In genomic region chr11:124674168-124674517, GRCh38 we compare ENCODE assay signal across 8 cellular contexts. TPM values are rescaled to one million over a fixed set of nuclear protein-coding genes. Genes with fewer than 3 reads are reported as not detected.
DNase-seq lines count a peak whose midpoint lies in the region; ATAC-seq, FAIRE-seq and TF ChIP-seq lines count a peak whose summit lies in the region.

No MANE protein-coding gene starts in this region.

- peak overlapping the region; percentile 31 to 69 (median 61) for H3K4me3 ChIP-seq in thyroid gland (replicated peaks in 1 of 3)

- no peak for DNase-seq in activated CD4-positive, alpha-beta T cell treated with anti-CD3 and anti-CD28 coated beads, Interleukin-2, amount 10 ng/mL, durations not matched to agents 24 days and 14 days
- no peak for DNase-seq in activated CD4-positive, alpha-beta T cell treated with anti-CD3 and anti-CD28 coated beads for 48 hours
- DNase-seq in thyroid gland (no peak), DMS79 (lab: John Stamatoyannopoulos, UW) (no peak), GM12891 (ENCODE audit: insufficient read length, low spot score) (no peak)

- intact Hi-C loops in activated CD4-positive, alpha-beta T cell treated with anti-CD3 and anti-CD28 coated beads, Interleukin-2, amount 10 ng/mL, durations not matched to agents 24 days and 14 days (cut with micrococcal nuclease), result no loop called here
- intact Hi-C loops in thyroid gland (cut with DNase I), result loop anchor here (5.0 kb wide), 2 partner anchors 68 to 88 kb away; partner anchors contain the start of gene ESAM

- H3K9me3 ChIP-seq in thyroid gland, result no peaks in the 10 kb centered on the region

- FAIRE-seq in GM12891 (lab: Jason Lieb, UNC), result no peak

- 18 to 40% (median 38%) methylated on average over 18 of the region's 18 CpGs for WGBS in adipose tissue, 3 donors
- 30% methylated on average over 18 of the region's 18 CpGs for WGBS in thyroid gland, 2 donors

- TF ChIP-seq POLR2A in thyroid gland (IDR thresholded peaks at IDR 0.05), result no peak
- TF ChIP-seq POLR2A in GM12891 (IDR thresholded peaks at IDR 0.05; ENCODE audit: low read depth, low read length), result no peak

- H3K27me3 Mint-ChIP-seq in activated CD4-positive, alpha-beta T cell treated with anti-CD3 and anti-CD28 coated beads, Interleukin-2, amount 10 ng/mL, durations not matched to agents 24 days and 14 days, result no peaks in the 10 kb centered on the region

- H3K27ac Mint-ChIP-seq in activated CD4-positive, alpha-beta T cell treated with anti-CD3 and anti-CD28 coated beads, Interleukin-2, amount 10 ng/mL, durations not matched to agents 24 days and 14 days, result peak overlapping the region; percentile 92

- no peaks in the 10 kb centered on the region for H3K36me3 ChIP-seq in thyroid gland

- H3K27ac ChIP-seq in adipose tissue (ENCODE audit: low read depth, low read length) (peak overlapping the region; percentile 72), layer of hippocampus (ENCODE audit: low read depth, low read length) (peak overlapping the region; percentile 48), thyroid gland (peak overlapping the region; percentile 75 to 89 (median 87))

- H3K4me1 ChIP-seq in thyroid gland, result peaks cover 18 to 25% of the 10 kb centered on the region in 2 donors

- no peaks in the 10 kb centered on the region for H3K9me3 Mint-ChIP-seq in activated CD4-positive, alpha-beta T cell treated with anti-CD3 and anti-CD28 coated beads, Interleukin-2, amount 10 ng/mL, durations not matched to agents 24 days and 14 days

- H3K4me3 Mint-ChIP-seq in activated CD4-positive, alpha-beta T cell treated with anti-CD3 and anti-CD28 coated beads, Interleukin-2, amount 10 ng/mL, durations not matched to agents 24 days and 14 days, result peak overlapping the region; percentile 91

- H3K4me1 Mint-ChIP-seq in activated CD4-positive, alpha-beta T cell treated with anti-CD3 and anti-CD28 coated beads, Interleukin-2, amount 10 ng/mL, durations not matched to agents 24 days and 14 days, result peaks cover 31% of the 10 kb centered on the region

- no peaks in the 10 kb centered on the region for H3K36me3 Mint-ChIP-seq in activated CD4-positive, alpha-beta T cell treated with anti-CD3 and anti-CD28 coated beads, Interleukin-2, amount 10 ng/mL, durations not matched to agents 24 days and 14 days (ENCODE audit: low read depth)

- TF ChIP-seq CTCF in thyroid gland (IDR thresholded peaks at IDR 0.05), result no peak

- H3K27me3 ChIP-seq in layer of hippocampus (ENCODE audit: control insufficient read depth, insufficient read depth, low read length) (no peaks in the 10 kb centered on the region), thyroid gland (no peaks in the 10 kb centered on the region)

- ATAC-seq in HG02588 (IDR thresholded peaks at IDR 0.05; ENCODE audit: unreplicated experiment), result no peak

TF ChIP-seq in GM12891, 5 proteins besides CTCF, POLR2A, EP300 and RAD21:
- TF ChIP-seq SPI1 (IDR thresholded peaks at IDR 0.05; ENCODE audit: low read depth, low read length) (no peak), POU2F2 (IDR thresholded peaks at IDR 0.05; ENCODE audit: low read depth, low read length) (no peak), POLR2AphosphoS5 (IDR thresholded peaks at IDR 0.05; ENCODE audit: low read depth, low read length) (no peak), TAF1 (IDR thresholded peaks at IDR 0.05; ENCODE audit: low read depth, low read length) (no peak), PAX5 (IDR thresholded peaks at IDR 0.05; ENCODE audit: insufficient read depth, low read length, severe bottlenecking) (no peak)

RNA-seq across cellular contexts. Expression of gene SPA17, which starts 0.4 kb away (rescaled TPM):
- total RNA-seq in activated CD4-positive, alpha-beta T cell treated with anti-CD3 and anti-CD28 coated beads, Interleukin-2, amount 10 ng/mL, durations not matched to agents 24 days and 14 days, result 1.6 and 2.4 TPM in 2 replicates
- polyA plus RNA-seq in adipose tissue, result 1 to 10 TPM; 2.3 to 5.5 (median 2.8) TPM
- 10 to 100 TPM; 13.8 to 25.2 (median 23.6) TPM for total RNA-seq in thyroid gland
- polyA plus RNA-seq in GM12891 (2012; ENCODE audit: low read depth, missing spikeins), result 9.7 TPM

RNA-seq across cellular contexts. Expression of gene SIAE, which starts 0.6 kb away (rescaled TPM):
- 5.3 and 6.4 TPM in 2 replicates for total RNA-seq in activated CD4-positive, alpha-beta T cell treated with anti-CD3 and anti-CD28 coated beads, Interleukin-2, amount 10 ng/mL, durations not matched to agents 24 days and 14 days
- 10 to 100 TPM in 2 of 3 donors, 1 to 10 TPM in 1; 7.1 to 13.8 (median 11.0) TPM for polyA plus RNA-seq in adipose tissue
- total RNA-seq in thyroid gland, result 10 to 100 TPM; 33.9 to 52.5 (median 41.6) TPM
- polyA plus RNA-seq in GM12891 (2012; ENCODE audit: low read depth, missing spikeins), result 3.8 TPM

RNA-seq across cellular contexts. Expression of gene TBRG1, which starts 51.5 kb away (rescaled TPM):
- total RNA-seq in activated CD4-positive, alpha-beta T cell treated with anti-CD3 and anti-CD28 coated beads, Interleukin-2, amount 10 ng/mL, durations not matched to agents 24 days and 14 days, result 31.0 and 31.6 TPM in 2 replicates
- 10 to 100 TPM; 14.7 to 26.1 (median 25.9) TPM for polyA plus RNA-seq in adipose tissue
- total RNA-seq in thyroid gland, result 10 to 100 TPM; 34.7 to 59.8 (median 46.3) TPM
- 19.0 TPM for polyA plus RNA-seq in GM12891 (2012; ENCODE audit: low read depth, missing spikeins)
